ENCODE assay signal across 1 cellular context in genomic region chr9:14322211-14323082, GRCh38.
TF ChIP-seq lines count a peak whose summit lies in the region.

No MANE protein-coding gene starts in this region.

TF ChIP-seq in IMR-90, 13 proteins besides CTCF, POLR2A, EP300 and RAD21 (continued from another document):
- TF ChIP-seq SMC3 (IDR thresholded peaks at IDR 0.05; ENCODE audit: low read depth, low read length) (peak; percentile 38), MXI1 (IDR thresholded peaks at IDR 0.05; ENCODE audit: borderline replicate concordance, low read depth, low read length) (0 out of 2 replicates have a peak, but pooled peaks have one; percentile 10), MAZ (IDR thresholded peaks at IDR 0.05; ENCODE audit: borderline replicate concordance, low read depth, low read length) (peak; percentile 48; the same call in 1 of the 2 replicates), RCOR1 (IDR thresholded peaks at IDR 0.05; ENCODE audit: insufficient replicate concordance, low read length) (no peak), RFX5 (IDR thresholded peaks at IDR 0.05; ENCODE audit: low read depth, low read length) (no peak), ELK1 (IDR thresholded peaks at IDR 0.05; ENCODE audit: borderline replicate concordance, low read depth, low read length) (no peak)
TF ChIP-seq in IMR-90: peak in this region for 3.
